23 cellular contexts compared by ENCODE assay signal in the genomic region with DNA sequence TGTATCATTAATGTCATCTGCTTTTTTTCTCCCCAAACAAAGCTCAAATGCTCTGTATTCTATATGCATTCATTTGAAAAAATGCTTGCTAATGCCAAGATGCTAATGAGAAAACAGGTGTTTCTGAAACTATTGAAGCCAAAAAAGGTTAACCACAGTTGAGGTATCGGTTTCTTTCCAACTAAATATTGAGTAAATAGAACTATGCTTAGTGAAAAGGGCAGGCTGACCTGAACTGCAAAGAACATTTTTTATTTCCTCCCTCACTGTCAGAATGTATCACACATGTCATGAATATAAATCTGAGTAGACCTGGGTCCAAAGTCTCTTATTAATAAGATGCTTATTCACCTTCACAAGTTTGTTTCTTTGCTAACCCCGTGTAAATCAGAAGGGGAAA.
DNase-seq lines count a peak whose midpoint lies in the region; ATAC-seq, FAIRE-seq and TF ChIP-seq lines count a peak whose summit lies in the region.
"Had no signal": no experiment of that assay in that cellular context is flagged by ENCODE, and none has a peak within 500 bp of the region (broad histone marks: within the 10 kb centered on the region; RNA-seq: fewer than 3 reads in every experiment).

No MANE protein-coding gene starts in this region.

- no peaks in the 10 kb centered on the region for H3K36me3 ChIP-seq in OCI-LY3 (replicated peaks; ENCODE audit: low read depth, low read length)
- no peaks in the 10 kb centered on the region for H3K36me3 ChIP-seq in HAP-1 (replicated peaks)
- H3K36me3 ChIP-seq: brain microvascular endothelial cell, prostate gland had no signal

- TF ChIP-seq CTCF in OCI-LY3 (IDR thresholded peaks at IDR 0.05; ENCODE audit: low read depth, low read length), result no peak

- TF ChIP-seq POLR2A in GM12891 (IDR thresholded peaks at IDR 0.05; ENCODE audit: low read depth, low read length), result no peak

- H2AFZ ChIP-seq in OCI-LY3 (ENCODE audit: low read depth, low read length), result 0 out of 2 replicates have a peak overlapping the region, but pooled peaks have one; percentile 28

- H3K4me1 ChIP-seq in OCI-LY3 (ENCODE audit: low read length), result peaks cover 31% of the 10 kb centered on the region
- no peaks in the 10 kb centered on the region for H3K4me1 ChIP-seq in HAP-1
- H3K4me1 ChIP-seq: prostate gland had no signal

- H3K79me2 ChIP-seq in OCI-LY3 (ENCODE audit: low read length), result no peaks in the 10 kb centered on the region

- H3K4me3 ChIP-seq in OCI-LY3 (ENCODE audit: low read length), result peak overlapping the region; percentile 24; the same call in 1 of the 2 replicates
- no peak overlapping the region for H3K4me3 ChIP-seq in HAP-1
- H3K4me3 ChIP-seq: prostate gland had no signal

- peak overlapping the region; percentile 17; the same call in 1 of the 2 replicates for H3K27ac ChIP-seq in OCI-LY3 (ENCODE audit: low read length)
- H3K27ac ChIP-seq: brain microvascular endothelial cell, prostate gland had no signal

- H3K4me2 ChIP-seq in OCI-LY3 (ENCODE audit: low read length), result peak overlapping the region; percentile 69
- H3K4me2 ChIP-seq: SK-N-SH had no signal

- ATAC-seq in HG03342 (IDR thresholded peaks at IDR 0.05; ENCODE audit: unreplicated experiment), result peak; percentile 62

- H4K20me1 ChIP-seq in OCI-LY3 (ENCODE audit: insufficient read depth, low read length), result no peaks in the 10 kb centered on the region

- DNase-seq in NCI-H2107 treated with DMSO at 0.1 percent for 48 hours (lab: John Stamatoyannopoulos, UW; ENCODE audit: unreplicated experiment), result peak; percentile 6
- DNase-seq in NCI-H2107 (lab: John Stamatoyannopoulos, UW), result no peak
- no peak for DNase-seq in HAP-1 (ENCODE audit: low spot score in 2 of 2)
- DNase-seq in GDM1 (lab: John Stamatoyannopoulos, UW), result no peak
- DNase-seq in NCI-H748 treated with DMSO at 0.1 percent for 48 hours (lab: John Stamatoyannopoulos, UW), result no peak
- no peak for DNase-seq in GM12891 (ENCODE audit: insufficient read length, low spot score)
- DNase-seq: activated CD4-positive, alpha-beta T cell treated with anti-CD3 and anti-CD28 coated beads, Interleukin-2, amount 10 ng/mL, durations not matched to agents 24 days and 14 days; activated naive CD4-positive, alpha-beta T cell treated with Interleukin-2 at 50 U/mL for 16 hours; activated T-cell treated with anti-CD3 and anti-CD28 coated beads, Interleukin-2, amount 50 U/mL, for 48 hours; brain microvascular endothelial cell; CD8-positive, alpha-beta memory T cell; DMS153; head of caudate nucleus; mammary epithelial cell; NCI-H1417; NCI-H524; SK-N-SH; stimulated activated CD4-positive, alpha-beta T cell treated with anti-CD3 and anti-CD28 coated beads, Interleukin-15, amount 100 ng/mL, for 24 hours; trophoblast cell had no signal

- H3K9me3 ChIP-seq in OCI-LY3 (ENCODE audit: insufficient read depth, low read length) (no peaks in the 10 kb centered on the region), HAP-1 (no peaks in the 10 kb centered on the region)
- H3K9me3 ChIP-seq: prostate gland, SK-N-SH had no signal

- H3K27me3 ChIP-seq in OCI-LY3 (ENCODE audit: low read depth, low read length) (no peaks in the 10 kb centered on the region), HAP-1 (ENCODE audit: low read depth) (no peaks in the 10 kb centered on the region)
- H3K27me3 ChIP-seq: brain microvascular endothelial cell had no signal

- in situ Hi-C loops in HAP-1 (cut with MboI; ENCODE audit: low sequenced_read_pairs), result no loop called here

- H3K9ac ChIP-seq in OCI-LY3 (ENCODE audit: low read length), result 0 out of 2 replicates have a peak overlapping the region, but pooled peaks have one; percentile 6
- H3K9ac ChIP-seq: SK-N-SH had no signal

- FAIRE-seq in GM12891 (lab: Jason Lieb, UNC), result no peak
- FAIRE-seq: A204.1 had no signal

TF ChIP-seq in GM12891, 5 proteins besides CTCF, POLR2A, EP300 and RAD21:
- TF ChIP-seq POLR2AphosphoS5 (IDR thresholded peaks at IDR 0.05; ENCODE audit: low read depth, low read length), result no peak
- TF ChIP-seq TAF1 (IDR thresholded peaks at IDR 0.05; ENCODE audit: low read depth, low read length), result no peak
- no peak for TF ChIP-seq POU2F2 (IDR thresholded peaks at IDR 0.05; ENCODE audit: low read depth, low read length)
- no peak for TF ChIP-seq SPI1 (IDR thresholded peaks at IDR 0.05; ENCODE audit: low read depth, low read length)
- TF ChIP-seq PAX5 (IDR thresholded peaks at IDR 0.05; ENCODE audit: insufficient read depth, low read length, severe bottlenecking), result no peak
